ENCODE assay signal across 8 cellular contexts in the genomic region with DNA sequence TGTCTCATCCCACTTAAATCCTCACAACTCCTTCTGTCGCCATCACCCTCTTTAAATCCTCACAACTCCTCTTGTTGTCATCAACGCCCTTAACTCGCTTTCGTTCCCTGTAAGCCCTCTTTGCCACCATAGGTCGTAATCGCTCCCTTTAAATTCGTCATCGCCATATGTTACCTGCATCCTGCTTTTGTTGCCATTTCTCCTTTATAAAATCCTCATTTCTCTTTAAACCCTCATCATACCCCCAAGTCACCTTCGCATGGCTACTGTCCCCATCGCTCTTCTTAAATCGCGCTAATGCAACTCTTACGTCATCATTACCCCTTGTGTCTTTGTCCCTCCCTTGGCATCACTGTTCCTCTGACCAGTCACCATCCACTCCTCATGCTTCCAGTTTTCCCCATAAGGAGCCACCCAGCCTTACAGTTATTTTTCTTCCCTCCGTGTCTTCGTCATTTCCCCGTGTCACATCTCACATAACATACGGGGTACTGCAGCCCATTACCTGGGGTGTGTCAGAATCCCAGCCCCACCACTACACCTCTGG. TPM values are rescaled to one million over a fixed set of nuclear protein-coding genes. Genes with fewer than 3 reads are reported as not detected.
A peak's percentile ranks its signal among the peaks of the same experiment; 100 is the strongest.
DNase-seq lines count a peak whose midpoint lies in the region; ATAC-seq and FAIRE-seq lines count a peak whose summit lies in the region.

No MANE protein-coding gene starts in this region.

- peak overlapping the region; percentile 86 to 94 (median 90) for H3K4me3 Mint-ChIP-seq in CD8-positive, alpha-beta memory T cell

- H3K4me1 Mint-ChIP-seq in CD8-positive, alpha-beta memory T cell = peaks cover 28 to 50% (median 37%) of the 10 kb centered on the region in 3 donors

- H3K9me3 ChIP-seq in CD8-positive, alpha-beta memory T cell (ENCODE audit: low read length) = no peaks in the 10 kb centered on the region
- H3K9me3 ChIP-seq in duodenal mucosa (ENCODE audit: control insufficient read depth in 1 of 2, low read length in 2 of 2) (no peaks in the 10 kb centered on the region), muscle layer of duodenum (ENCODE audit: control insufficient read depth in 1 of 2, low read length in 2 of 2) (no peaks in the 10 kb centered on the region)

- no peak for FAIRE-seq in HTR-8/SVneo (lab: Jason Lieb, UNC)

- no peaks in the 10 kb centered on the region for H3K9me3 Mint-ChIP-seq in CD8-positive, alpha-beta memory T cell

- POLR2A ChIA-PET in CD8-positive, alpha-beta memory T cell (lab: Charles Lee) = interaction anchor here (0.6 to 1.5 kb wide), 7 partner anchors 78 to 914 kb away, joined by 3 to 6 read pairs (median 3); a partner anchor contains a TSS

- H3K27me3 Mint-ChIP-seq in CD8-positive, alpha-beta memory T cell = peaks cover 0 to 3% of the 10 kb centered on the region in 2 donors

- H3K27ac Mint-ChIP-seq in CD8-positive, alpha-beta memory T cell = peak overlapping the region; percentile 89 to 97 (median 94)

- H3K4me3 ChIP-seq in CD8-positive, alpha-beta memory T cell (ENCODE audit: low read length) = peak overlapping the region; percentile 82
- H3K4me3 ChIP-seq in duodenal mucosa (ENCODE audit: low read depth in 1 of 2, low read length in 2 of 2) (peak overlapping the region; percentile 85 to 93), muscle layer of duodenum (ENCODE audit: low read depth in 1 of 2, low read length in 2 of 2) (peak overlapping the region; percentile 81 to 96)

- H3K4me1 ChIP-seq in CD8-positive, alpha-beta memory T cell (ENCODE audit: insufficient read depth, low read length) = peaks cover 18% of the 10 kb centered on the region
- H3K4me1 ChIP-seq in duodenal mucosa (ENCODE audit: control insufficient read depth in 1 of 2, insufficient read depth in 2 of 2, low read length in 2 of 2) (peaks cover 11 to 15% of the 10 kb centered on the region in 2 donors), muscle layer of duodenum (ENCODE audit: control insufficient read depth in 1 of 2, insufficient read depth in 2 of 2, low read length in 2 of 2) (peaks cover 5 to 17% of the 10 kb centered on the region in 2 donors)

- no peaks in the 10 kb centered on the region for H3K27me3 ChIP-seq in CD8-positive, alpha-beta memory T cell (ENCODE audit: insufficient read depth, low read length, poor library complexity, severe bottlenecking)
- H3K27me3 ChIP-seq in duodenal mucosa (ENCODE audit: control insufficient read depth in 1 of 2, insufficient read depth in 2 of 2, low read length in 2 of 2) (no peaks in the 10 kb centered on the region), muscle layer of duodenum (ENCODE audit: low read depth, low read length) (no peaks in the 10 kb centered on the region)

- H3K36me3 Mint-ChIP-seq in CD8-positive, alpha-beta memory T cell = peaks cover 0 to 9% (median 0%) of the 10 kb centered on the region in 3 donors

- ATAC-seq in GM19395 (IDR thresholded peaks at IDR 0.05; ENCODE audit: unreplicated experiment) (no peak), HG03354 (IDR thresholded peaks at IDR 0.05; ENCODE audit: poor library complexity, severe bottlenecking, unreplicated experiment) (no peak)

- DNase-seq in CD8-positive, alpha-beta memory T cell = peak in 1 of 5 donors; percentile 1
- DNase-seq in HK-2 (ENCODE audit: unreplicated experiment) (peak; percentile 5), SHP77 (lab: John Stamatoyannopoulos, UW) (peak; percentile 22 to 68), HTR-8/SVneo (ENCODE audit: insufficient read length, low spot score) (no peak)

- CTCF ChIA-PET in CD8-positive, alpha-beta memory T cell (lab: Charles Lee) = interaction anchor here (1.5 kb wide), 1 partner anchor 72 kb away, joined by 6 read pairs; no protein-coding TSS in a partner anchor

- H3K9ac ChIP-seq in duodenal mucosa (ENCODE audit: low read depth in 1 of 2, low read length in 2 of 2) = peak overlapping the region; percentile 74 to 94

- H3K27ac ChIP-seq in CD8-positive, alpha-beta memory T cell (ENCODE audit: low read depth, low read length) = peak overlapping the region; percentile 79
- no peak overlapping the region for H3K27ac ChIP-seq in duodenal mucosa (ENCODE audit: low read depth, low read length)
- peak overlapping the region; percentile 81 for H3K27ac ChIP-seq in muscle layer of duodenum (ENCODE audit: low read length)

- H3K36me3 ChIP-seq in CD8-positive, alpha-beta memory T cell (ENCODE audit: insufficient read depth, low read length) = no peaks in the 10 kb centered on the region
- peaks cover 0 to 3% of the 10 kb centered on the region in 2 donors for H3K36me3 ChIP-seq in duodenal mucosa (ENCODE audit: control insufficient read depth in 1 of 2, insufficient read depth in 2 of 2, low read length in 2 of 2)
- H3K36me3 ChIP-seq in muscle layer of duodenum (ENCODE audit: control insufficient read depth in 1 of 2, insufficient read depth in 2 of 2, low read length in 2 of 2) = no peaks in the 10 kb centered on the region

RNA-seq across cellular contexts. Expression of a gene that starts 0.5 kb away (rescaled TPM):
- total RNA-seq in CD8-positive, alpha-beta memory T cell = 10 to 100 TPM; 48.2 to 53.0 TPM
- polyA plus RNA-seq in CD8-positive, alpha-beta memory T cell = 73.6 TPM

RNA-seq across cellular contexts. Expression of a gene that starts 0.8 kb away (rescaled TPM):
- total RNA-seq in CD8-positive, alpha-beta memory T cell = 10 to 100 TPM; 25.4 to 29.5 TPM
- 9.5 TPM for polyA plus RNA-seq in CD8-positive, alpha-beta memory T cell

RNA-seq across cellular contexts. Expression of a gene that starts 40.9 kb away (rescaled TPM):
- not detected for total RNA-seq in CD8-positive, alpha-beta memory T cell
- not detected for polyA plus RNA-seq in CD8-positive, alpha-beta memory T cell
